In genomic region chr11:44600739-44601416, GRCh38 we compare ENCODE assay signal across 8 cellular contexts.
A peak's percentile ranks its signal among the peaks of the same experiment; 100 is the strongest.
DNase-seq lines count a peak whose midpoint lies in the region; ATAC-seq lines count a peak whose summit lies in the region.

No MANE protein-coding gene starts in this region.

- DNase-seq in T-helper 1 cell = no peak
- DNase-seq in activated naive CD8-positive, alpha-beta T cell treated with anti-CD3 and anti-CD28 coated beads, Interleukin-2, amount 50 U/mL, for 24 hours = peak; percentile 33
- DNase-seq in stimulated activated naive CD8-positive, alpha-beta T cell treated with anti-CD3 and anti-CD28 coated beads, Interleukin-15, Interleukin-2, amounts not matched to agents 100 U/mL and 50 U/mL, for 24 hours = no peak
- no peak for DNase-seq in CD1c-positive myeloid dendritic cell (ENCODE audit: extremely low spot score)
- no peak for DNase-seq in cortex of kidney (lab: John Stamatoyannopoulos, UW)

- peak overlapping the region; percentile 55 for H3K27ac Mint-ChIP-seq in T-helper 1 cell treated with Interleukin-12 subunit alpha and Interleukin-12 subunit beta and Interleukin-4 antibody, amounts not matched to agents 30 μg/mL and 1 μg/mL, for 36 hours
- peak overlapping the region; percentile 88 for H3K27ac Mint-ChIP-seq in activated naive CD8-positive, alpha-beta T cell treated with anti-CD3 and anti-CD28 coated beads, Interleukin-2, amount 50 U/mL, for 24 hours

- H3K4me1 Mint-ChIP-seq in T-helper 1 cell treated with Interleukin-12 subunit alpha and Interleukin-12 subunit beta and Interleukin-4 antibody, amounts not matched to agents 30 μg/mL and 1 μg/mL, for 36 hours (ENCODE audit: low read depth) = peaks cover 41% of the 10 kb centered on the region
- H3K4me1 Mint-ChIP-seq in activated naive CD8-positive, alpha-beta T cell treated with anti-CD3 and anti-CD28 coated beads, Interleukin-2, amount 50 U/mL, for 24 hours = peaks cover 97% of the 10 kb centered on the region

- H3K27me3 Mint-ChIP-seq in T-helper 1 cell treated with Interleukin-12 subunit alpha and Interleukin-12 subunit beta and Interleukin-4 antibody, amounts not matched to agents 30 μg/mL and 1 μg/mL, for 36 hours (ENCODE audit: low read depth) = no peaks in the 10 kb centered on the region
- H3K27me3 Mint-ChIP-seq in activated naive CD8-positive, alpha-beta T cell treated with anti-CD3 and anti-CD28 coated beads, Interleukin-2, amount 50 U/mL, for 24 hours = no peaks in the 10 kb centered on the region

- H3K36me3 Mint-ChIP-seq in T-helper 1 cell treated with Interleukin-12 subunit alpha and Interleukin-12 subunit beta and Interleukin-4 antibody, amounts not matched to agents 30 μg/mL and 1 μg/mL, for 36 hours (ENCODE audit: low read depth) = peaks cover 38% of the 10 kb centered on the region
- peaks cover 68% of the 10 kb centered on the region for H3K36me3 Mint-ChIP-seq in activated naive CD8-positive, alpha-beta T cell treated with anti-CD3 and anti-CD28 coated beads, Interleukin-2, amount 50 U/mL, for 24 hours (ENCODE audit: low read depth)

- H3K4me3 Mint-ChIP-seq in T-helper 1 cell treated with Interleukin-12 subunit alpha and Interleukin-12 subunit beta and Interleukin-4 antibody, amounts not matched to agents 30 μg/mL and 1 μg/mL, for 36 hours = no peak overlapping the region
- peak overlapping the region; percentile 58 for H3K4me3 Mint-ChIP-seq in activated naive CD8-positive, alpha-beta T cell treated with anti-CD3 and anti-CD28 coated beads, Interleukin-2, amount 50 U/mL, for 24 hours

- ATAC-seq in HG03097 (IDR thresholded peaks at IDR 0.05; ENCODE audit: low FRiP score, unreplicated experiment) (peak; percentile 41), GM21526 (IDR thresholded peaks at IDR 0.05; ENCODE audit: low FRiP score, unreplicated experiment) (no peak)
- peak; percentile 17 for ATAC-seq in activated naive CD8-positive, alpha-beta T cell treated with anti-CD3 and anti-CD28 coated beads, Interleukin-2, amount 50 U/mL, for 24 hours
- ATAC-seq in stimulated activated naive CD8-positive, alpha-beta T cell treated with anti-CD3 and anti-CD28 coated beads, Interleukin-15, Interleukin-2, amounts not matched to agents 100 U/mL and 50 U/mL, for 24 hours = peak; percentile 6

- no peaks in the 10 kb centered on the region for H3K9me3 Mint-ChIP-seq in T-helper 1 cell treated with Interleukin-12 subunit alpha and Interleukin-12 subunit beta and Interleukin-4 antibody, amounts not matched to agents 30 μg/mL and 1 μg/mL, for 36 hours
- H3K9me3 Mint-ChIP-seq in activated naive CD8-positive, alpha-beta T cell treated with anti-CD3 and anti-CD28 coated beads, Interleukin-2, amount 50 U/mL, for 24 hours = no peaks in the 10 kb centered on the region
